In genomic region chr1:166253076-166253779, GRCh38 we compare ENCODE assay signal across 34 cellular contexts.
"Had no signal": no experiment of that assay in that cellular context is flagged by ENCODE, and none has a peak within 500 bp of the region (broad histone marks: within the 10 kb centered on the region; RNA-seq: fewer than 3 reads in every experiment).

No MANE protein-coding gene starts in this region.

- H3K4me1 ChIP-seq: adrenal gland, breast epithelium, foreskin keratinocyte, gastroesophageal sphincter had no signal

- H3K27me3 ChIP-seq: adrenal gland, breast epithelium, cardiac muscle cell, dorsolateral prefrontal cortex, foreskin keratinocyte, gastroesophageal sphincter had no signal

- H3K27ac ChIP-seq: adrenal gland, breast epithelium, cardiac muscle cell, coronary artery, dorsolateral prefrontal cortex, foreskin keratinocyte, gastroesophageal sphincter had no signal

- H3K36me3 Mint-ChIP-seq: activated CD4-positive, alpha-beta memory T cell treated with anti-CD3 and anti-CD28 coated beads for 36 hours; activated CD8-positive, alpha-beta memory T cell treated with anti-CD3 and anti-CD28 coated beads, Interleukin-2, amount 10 ng/mL, durations not matched to agents 7 days and 5 days; activated naive CD4-positive, alpha-beta T cell treated with anti-CD3 and anti-CD28 coated beads, Interleukin-2, amount 50 U/mL, for 24 hours; activated naive CD8-positive, alpha-beta T cell treated with anti-CD3 and anti-CD28 coated beads for 36 hours; brain had no signal

- H3K27ac Mint-ChIP-seq: activated CD4-positive, alpha-beta memory T cell treated with anti-CD3 and anti-CD28 coated beads for 36 hours; activated CD4-positive, alpha-beta T cell treated with anti-CD3 and anti-CD28 coated beads for 36 hours; activated CD4-positive, alpha-beta T cell treated with anti-CD3 and anti-CD28 coated beads, Interleukin-2, amount 10 ng/mL, durations not matched to agents 24 days and 14 days; activated CD8-positive, alpha-beta memory T cell treated with anti-CD3 and anti-CD28 coated beads, Interleukin-2, amount 10 ng/mL, durations not matched to agents 7 days and 5 days; activated CD8-positive, alpha-beta T cell treated with anti-CD3 and anti-CD28 coated beads, Interleukin-2, amount 10 ng/mL, durations not matched to agents 7 days and 5 days; activated naive CD4-positive, alpha-beta T cell treated with anti-CD3 and anti-CD28 coated beads for 36 hours; activated naive CD4-positive, alpha-beta T cell treated with anti-CD3 and anti-CD28 coated beads, Interleukin-2, amount 50 U/mL, for 24 hours; activated naive CD8-positive, alpha-beta T cell treated with anti-CD3 and anti-CD28 coated beads for 36 hours; activated naive CD8-positive, alpha-beta T cell treated with anti-CD3 and anti-CD28 coated beads, Interleukin-2, amount 50 U/mL, for 24 hours; activated T-helper 1 cell treated with anti-CD3 and anti-CD28 coated beads, Interleukin-12 subunit alpha, Interleukin-12 subunit beta, Interleukin-2, Interleukin-4 antibody, amounts not matched to agents 30 ng/mL and 10 ng/mL and 1 ng/mL, durations not matched to agents 14 hours and 24 hours and 36 hours; activated T-helper 2 cell treated with anti-CD3 and anti-CD28 coated beads, Interferon-gamma antibody, Interleukin-2, Interleukin-4, amounts not matched to agents 10 μg/mL and 5 μg/mL and 100 μg/mL, durations not matched to agents 14 hours and 24 hours and 36 hours; brain; dendritic cell treated with granulocyte-macrophage colony-stimulating factor and Interleukin-4, amounts not matched to agents 40 ng/mL and 50 ng/mL, for 4 days; endodermal cell; T-helper 17 cell had no signal

- H3K9me3 ChIP-seq: adrenal gland had no signal

- H3K4me3 Mint-ChIP-seq: activated CD4-positive, alpha-beta memory T cell treated with anti-CD3 and anti-CD28 coated beads for 36 hours; activated CD4-positive, alpha-beta T cell treated with anti-CD3 and anti-CD28 coated beads for 36 hours; activated CD4-positive, alpha-beta T cell treated with anti-CD3 and anti-CD28 coated beads, Interleukin-2, amount 10 ng/mL, durations not matched to agents 24 days and 14 days; activated CD8-positive, alpha-beta memory T cell treated with anti-CD3 and anti-CD28 coated beads, Interleukin-2, amount 10 ng/mL, durations not matched to agents 7 days and 5 days; activated CD8-positive, alpha-beta T cell treated with anti-CD3 and anti-CD28 coated beads, Interleukin-2, amount 10 ng/mL, durations not matched to agents 7 days and 5 days; activated naive CD4-positive, alpha-beta T cell treated with anti-CD3 and anti-CD28 coated beads for 36 hours; activated naive CD4-positive, alpha-beta T cell treated with anti-CD3 and anti-CD28 coated beads, Interleukin-2, amount 50 U/mL, for 24 hours; activated naive CD8-positive, alpha-beta T cell treated with anti-CD3 and anti-CD28 coated beads for 36 hours; activated naive CD8-positive, alpha-beta T cell treated with anti-CD3 and anti-CD28 coated beads, Interleukin-2, amount 50 U/mL, for 24 hours; activated T-helper 1 cell treated with anti-CD3 and anti-CD28 coated beads, Interleukin-12 subunit alpha, Interleukin-12 subunit beta, Interleukin-2, Interleukin-4 antibody, amounts not matched to agents 30 ng/mL and 10 ng/mL and 1 ng/mL, durations not matched to agents 14 hours and 24 hours and 36 hours; brain; central memory CD8-positive, alpha-beta T cell; dendritic cell treated with granulocyte-macrophage colony-stimulating factor and Interleukin-4, amounts not matched to agents 40 ng/mL and 50 ng/mL, for 4 days; endodermal cell; T-helper 17 cell had no signal

- H3K4me3 ChIP-seq: adrenal gland, breast epithelium, cardiac muscle cell, coronary artery, dorsolateral prefrontal cortex, gastroesophageal sphincter had no signal

- DNase-seq: activated CD4-positive, alpha-beta memory T cell treated with anti-CD3 and anti-CD28 coated beads for 36 hours; activated CD4-positive, alpha-beta T cell treated with anti-CD3 and anti-CD28 coated beads for 36 hours; activated CD4-positive, alpha-beta T cell treated with anti-CD3 and anti-CD28 coated beads, Interleukin-2, amount 10 ng/mL, durations not matched to agents 24 days and 14 days; activated CD4-positive, CD25-positive, alpha-beta regulatory T cell; activated CD4-positive, CD25-positive, alpha-beta regulatory T cell treated with anti-CD3 and anti-CD28 coated beads, Interleukin-2, amount 50 U/mL, for 72 hours; activated CD8-positive, alpha-beta memory T cell treated with anti-CD3 and anti-CD28 coated beads, Interleukin-2, amount 10 ng/mL, durations not matched to agents 7 days and 5 days; activated CD8-positive, alpha-beta memory T cell treated with anti-CD3 and anti-CD28 coated beads, Interleukin-2, amount 50 U/mL, for 4 hours; activated CD8-positive, alpha-beta T cell treated with anti-CD3 and anti-CD28 coated beads, Interleukin-2, amount 10 ng/mL, durations not matched to agents 7 days and 5 days; activated effector memory CD4-positive, alpha-beta T cell treated with anti-CD3 and anti-CD28 coated beads, Interleukin-2, amount 50 U/mL, for 16 hours; activated naive CD4-positive, alpha-beta T cell treated with anti-CD3 and anti-CD28 coated beads for 36 hours; activated naive CD8-positive, alpha-beta T cell treated with anti-CD3 and anti-CD28 coated beads for 36 hours; activated naive CD8-positive, alpha-beta T cell treated with anti-CD3 and anti-CD28 coated beads, Interleukin-2, amount 50 U/mL, for 24 hours; activated T-cell treated with anti-CD3 and anti-CD28 coated beads, Interleukin-2, amount 50 U/mL, for 1 hour; activated T-cell treated with anti-CD3 and anti-CD28 coated beads, Interleukin-2, amount 50 U/mL, for 48 hours; adrenal gland; amygdala; aorta; dorsolateral prefrontal cortex; effector memory CD4-positive, alpha-beta T cell; endodermal cell; foreskin keratinocyte; T-helper 1 cell; T-helper 17 cell had no signal

- H3K4me1 Mint-ChIP-seq: activated CD4-positive, alpha-beta T cell treated with anti-CD3 and anti-CD28 coated beads for 36 hours; activated CD4-positive, alpha-beta T cell treated with anti-CD3 and anti-CD28 coated beads, Interleukin-2, amount 10 ng/mL, durations not matched to agents 24 days and 14 days; activated CD8-positive, alpha-beta memory T cell treated with anti-CD3 and anti-CD28 coated beads, Interleukin-2, amount 10 ng/mL, durations not matched to agents 7 days and 5 days; activated naive CD4-positive, alpha-beta T cell treated with anti-CD3 and anti-CD28 coated beads, Interleukin-2, amount 50 U/mL, for 24 hours; activated naive CD8-positive, alpha-beta T cell treated with anti-CD3 and anti-CD28 coated beads for 36 hours; activated naive CD8-positive, alpha-beta T cell treated with anti-CD3 and anti-CD28 coated beads, Interleukin-2, amount 50 U/mL, for 24 hours; brain; central memory CD8-positive, alpha-beta T cell; T-helper 17 cell had no signal

- H3K27me3 Mint-ChIP-seq: activated CD4-positive, alpha-beta T cell treated with anti-CD3 and anti-CD28 coated beads for 36 hours; activated CD4-positive, alpha-beta T cell treated with anti-CD3 and anti-CD28 coated beads, Interleukin-2, amount 10 ng/mL, durations not matched to agents 24 days and 14 days; activated CD8-positive, alpha-beta memory T cell treated with anti-CD3 and anti-CD28 coated beads, Interleukin-2, amount 10 ng/mL, durations not matched to agents 7 days and 5 days; activated naive CD8-positive, alpha-beta T cell treated with anti-CD3 and anti-CD28 coated beads for 36 hours; activated naive CD8-positive, alpha-beta T cell treated with anti-CD3 and anti-CD28 coated beads, Interleukin-2, amount 50 U/mL, for 24 hours; dendritic cell treated with granulocyte-macrophage colony-stimulating factor and Interleukin-4, amounts not matched to agents 40 ng/mL and 50 ng/mL, for 4 days; T-helper 17 cell had no signal

- ATAC-seq: activated CD4-positive, alpha-beta T cell treated with anti-CD3 and anti-CD28 coated beads for 36 hours; activated CD8-positive, alpha-beta memory T cell treated with anti-CD3 and anti-CD28 coated beads, Interleukin-2, amount 10 ng/mL, durations not matched to agents 7 days and 5 days; activated CD8-positive, alpha-beta T cell treated with anti-CD3 and anti-CD28 coated beads, Interleukin-2, amount 10 ng/mL, durations not matched to agents 7 days and 5 days; activated naive CD8-positive, alpha-beta T cell treated with anti-CD3 and anti-CD28 coated beads, Interleukin-2, amount 50 U/mL, for 24 hours; esophagus mucosa; foreskin keratinocyte; gastroesophageal sphincter; T-helper 17 cell had no signal

- H3K9me3 Mint-ChIP-seq: activated CD4-positive, alpha-beta T cell treated with anti-CD3 and anti-CD28 coated beads, Interleukin-2, amount 10 ng/mL, durations not matched to agents 24 days and 14 days had no signal

- H3K36me3 ChIP-seq: adrenal gland, breast epithelium, cardiac muscle cell, gastroesophageal sphincter had no signal
